Comparison of ENCODE assay signal across 9 cellular contexts in genomic region chr12:32270818-32271710, GRCh38.
A peak's percentile ranks its signal among the peaks of the same experiment; 100 is the strongest.
DNase-seq lines count a peak whose midpoint lies in the region; ATAC-seq, FAIRE-seq and TF ChIP-seq lines count a peak whose summit lies in the region.
"Had no signal": no experiment of that assay in that cellular context is flagged by ENCODE, and none has a peak within 500 bp of the region (broad histone marks: within the 10 kb centered on the region; RNA-seq: fewer than 3 reads in every experiment).

No MANE protein-coding gene starts in this region.

- FAIRE-seq in astrocyte (lab: Jason Lieb, UNC) (no peak), small intestine (lab: Jason Lieb, UNC) (no peak)

- peak overlapping the region; percentile 30 for H3K9ac ChIP-seq in astrocyte (ENCODE audit: low read length)

- H3K27me3 Mint-ChIP-seq in activated naive CD4-positive, alpha-beta T cell treated with anti-CD3 and anti-CD28 coated beads, Interleukin-2, amount 50 U/mL, for 24 hours, result no peaks in the 10 kb centered on the region
- H3K27me3 Mint-ChIP-seq in astrocyte (ENCODE audit: low read depth, unreplicated experiment) (no peaks in the 10 kb centered on the region), type B pancreatic cell (no peaks in the 10 kb centered on the region)

- H3K27me3 ChIP-seq in astrocyte (ENCODE audit: insufficient read depth, low read length) (no peaks in the 10 kb centered on the region), small intestine (ENCODE audit: control insufficient read depth in 2 of 2, insufficient read depth in 2 of 2, low read length in 2 of 2) (no peaks in the 10 kb centered on the region)

- H3K4me1 Mint-ChIP-seq in activated naive CD4-positive, alpha-beta T cell treated with anti-CD3 and anti-CD28 coated beads, Interleukin-2, amount 50 U/mL, for 24 hours, result peaks cover 29% of the 10 kb centered on the region
- H3K4me1 Mint-ChIP-seq in astrocyte (ENCODE audit: low read depth, unreplicated experiment), result peaks cover 22% of the 10 kb centered on the region
- H3K4me1 Mint-ChIP-seq in type B pancreatic cell (ENCODE audit: unreplicated experiment), result peaks cover 23% of the 10 kb centered on the region

- no peaks in the 10 kb centered on the region for H3K36me3 ChIP-seq in astrocyte (ENCODE audit: insufficient read depth, low read length)
- H3K36me3 ChIP-seq in small intestine (ENCODE audit: control insufficient read depth in 2 of 2, insufficient read depth in 2 of 2, low read length in 2 of 2), result no peaks in the 10 kb centered on the region

- H3K4me3 ChIP-seq in astrocyte (ENCODE audit: insufficient read depth, low read depth, low read length) (no peak overlapping the region), small intestine (ENCODE audit: low read depth in 1 of 2, low read length in 2 of 2) (no peak overlapping the region)

- peaks cover 22% of the 10 kb centered on the region for H3K4me1 ChIP-seq in astrocyte (ENCODE audit: insufficient read depth, low read length)
- peaks cover 0 to 3% of the 10 kb centered on the region in 2 donors for H3K4me1 ChIP-seq in small intestine (ENCODE audit: control insufficient read depth in 2 of 2, insufficient read depth in 1 of 2, low read depth in 1 of 2, low read length in 1 of 2)

- H3K9me3 ChIP-seq in astrocyte (ENCODE audit: insufficient read depth, low read depth, low read length) (no peaks in the 10 kb centered on the region), small intestine (ENCODE audit: control insufficient read depth, low read depth) (no peaks in the 10 kb centered on the region)

- ATAC-seq in activated naive CD4-positive, alpha-beta T cell treated with anti-CD3 and anti-CD28 coated beads, Interleukin-2, amount 50 U/mL, for 72 hours, result no peak
- ATAC-seq in left colon, result peak; percentile 76

- H3K27ac ChIP-seq in astrocyte (ENCODE audit: low read depth, low read length), result peak overlapping the region; percentile 29
- H3K27ac ChIP-seq in small intestine (ENCODE audit: low read depth in 1 of 2, low read length in 1 of 2), result no peak overlapping the region

- H4K20me1 ChIP-seq in astrocyte (ENCODE audit: insufficient read depth, low read length), result peaks cover 14% of the 10 kb centered on the region

- H3K4me3 Mint-ChIP-seq in activated naive CD4-positive, alpha-beta T cell treated with anti-CD3 and anti-CD28 coated beads, Interleukin-2, amount 50 U/mL, for 24 hours, result no peak overlapping the region
- H3K4me3 Mint-ChIP-seq in astrocyte (ENCODE audit: unreplicated experiment), result peak overlapping the region; percentile 46
- peak overlapping the region; percentile 45 for H3K4me3 Mint-ChIP-seq in type B pancreatic cell

- H3K27ac Mint-ChIP-seq in activated naive CD4-positive, alpha-beta T cell treated with anti-CD3 and anti-CD28 coated beads, Interleukin-2, amount 50 U/mL, for 24 hours, result peak overlapping the region; percentile 36
- peak overlapping the region in 1 of 2 donors; percentile 86 for H3K27ac Mint-ChIP-seq in activated naive CD4-positive, alpha-beta T cell treated with anti-CD3 and anti-CD28 coated beads, Interleukin-2, amount 50 U/mL, for 72 hours
- H3K27ac Mint-ChIP-seq in astrocyte (ENCODE audit: unreplicated experiment) (peak overlapping the region; percentile 75), type B pancreatic cell (peak overlapping the region; percentile 86)

- TF ChIP-seq CTCF in astrocyte (IDR thresholded peaks at IDR 0.05; ENCODE audit: insufficient read depth, low read depth, low read length), result no peak
- TF ChIP-seq CTCF in type B pancreatic cell (conservative IDR thresholded peaks at IDR 0.05), result no peak

- H2AFZ ChIP-seq in astrocyte (ENCODE audit: low read depth, low read length), result no peak overlapping the region

- DNase-seq in activated naive CD4-positive, alpha-beta T cell treated with anti-CD3 and anti-CD28 coated beads, Interleukin-2, amount 50 U/mL, for 72 hours (ENCODE audit: low spot score in 2 of 2), result no peak
- DNase-seq in astrocyte (ENCODE audit: low read depth) (peak; percentile 72), left colon (no peak), type B pancreatic cell (ENCODE audit: extremely low spot score, unreplicated experiment) (no peak), AG08396 (ENCODE audit: low spot score) (no peak), NCI-H2081 treated with DMSO at 0.1 percent for 48 hours (lab: John Stamatoyannopoulos, UW) (no peak), small intestine (no peak)
- DNase-seq: NCI-H1694 had no signal

- intact Hi-C loops in left colon (cut with DNase I, micrococcal nuclease), result no loop called here

- H3K4me2 ChIP-seq in astrocyte (ENCODE audit: low read length), result peak overlapping the region; percentile 52

- H3K9me3 Mint-ChIP-seq in activated naive CD4-positive, alpha-beta T cell treated with anti-CD3 and anti-CD28 coated beads, Interleukin-2, amount 50 U/mL, for 24 hours, result no peaks in the 10 kb centered on the region
- peaks cover 0 to 5% of the 10 kb centered on the region in 2 donors for H3K9me3 Mint-ChIP-seq in activated naive CD4-positive, alpha-beta T cell treated with anti-CD3 and anti-CD28 coated beads, Interleukin-2, amount 50 U/mL, for 72 hours
- H3K9me3 Mint-ChIP-seq in astrocyte (ENCODE audit: unreplicated experiment) (no peaks in the 10 kb centered on the region), type B pancreatic cell (no peaks in the 10 kb centered on the region)

- peaks cover 2% of the 10 kb centered on the region for H3K36me3 Mint-ChIP-seq in activated naive CD4-positive, alpha-beta T cell treated with anti-CD3 and anti-CD28 coated beads, Interleukin-2, amount 50 U/mL, for 24 hours
- no peaks in the 10 kb centered on the region for H3K36me3 Mint-ChIP-seq in activated naive CD4-positive, alpha-beta T cell treated with anti-CD3 and anti-CD28 coated beads, Interleukin-2, amount 50 U/mL, for 72 hours
- H3K36me3 Mint-ChIP-seq in astrocyte (ENCODE audit: low read depth, unreplicated experiment) (peaks cover 2% of the 10 kb centered on the region), type B pancreatic cell (peaks cover 26% of the 10 kb centered on the region)

- H3K79me2 ChIP-seq in astrocyte (ENCODE audit: insufficient read depth, low read length), result peaks cover 24% of the 10 kb centered on the region

- 71 to 86% (median 85%) methylated on average over 10 of the region's 10 CpGs for WGBS in small intestine, 3 donors
